8 cellular contexts compared by ENCODE assay signal in genomic region chr7:128530121-128530854, GRCh38. TPM values are rescaled to one million over a fixed set of nuclear protein-coding genes. Genes with fewer than 3 reads are reported as not detected.
DNase-seq lines count a peak whose midpoint lies in the region; ATAC-seq, FAIRE-seq and TF ChIP-seq lines count a peak whose summit lies in the region.
"Not testable (repeated sequence)": the region's sequence is repeated elsewhere in the genome, so short reads cannot be mapped to it uniquely, and the experiment has no call there.

No MANE protein-coding gene starts in this region.

- not testable (repeated sequence) for H3K27me3 ChIP-seq in MG63; bronchial epithelial cell (ENCODE audit: control insufficient read depth, insufficient read depth, low read length)

- H3K27ac ChIP-seq in urinary bladder (ENCODE audit: low read depth): peak overlapping the region; percentile 96

- not testable (repeated sequence) for H3K4me1 ChIP-seq in urinary bladder (ENCODE audit: insufficient read depth)

- FAIRE-seq in bronchial epithelial cell (lab: Jason Lieb, UNC): not testable (repeated sequence)

- ATAC-seq in HG02571 (IDR thresholded peaks at IDR 0.05; ENCODE audit: unreplicated experiment) (peak; percentile 11), sciatic nerve (peak; percentile 1)

- H3K9me3 ChIP-seq in MG63; iPS-18c (ENCODE audit: control insufficient read depth, insufficient read depth, low read length): not testable (repeated sequence)

- H3K4me3 ChIP-seq in GM12875 (ENCODE audit: low read depth, low read length) (peak overlapping the region; percentile 72), MG63 (peak overlapping the region; percentile 44), bronchial epithelial cell (ENCODE audit: low read depth, low read length) (peak overlapping the region; percentile 57), iPS-18c (ENCODE audit: insufficient read depth, low read depth, low read length) (peak overlapping the region; percentile 51), urinary bladder (ENCODE audit: low read depth, low read length) (peak overlapping the region; percentile 77)

- not testable (repeated sequence) for TF ChIP-seq CTCF in GM12875 (IDR thresholded peaks at IDR 0.05; ENCODE audit: borderline replicate concordance, insufficient read depth, low read depth, low read length); bronchial epithelial cell (IDR thresholded peaks at IDR 0.05; ENCODE audit: insufficient read depth, low read length, severe bottlenecking)

- H3K36me3 ChIP-seq in MG63; bronchial epithelial cell (ENCODE audit: control insufficient read depth, insufficient read depth, low read length); urinary bladder (ENCODE audit: insufficient read depth): not testable (repeated sequence)

- 3% methylated on average over 50 of the region's 50 CpGs for WGBS in urinary bladder

- intact Hi-C loops in sciatic nerve (cut with DNase I): not testable (repeated sequence)

- not testable (repeated sequence) for DNase-seq in MG63; bronchial epithelial cell (ENCODE audit: low read depth); sciatic nerve (ENCODE audit: low spot score)
- DNase-seq in activated CD4-positive, alpha-beta T cell treated with anti-CD3 and anti-CD28 coated beads for 4 hours: peak; percentile 29 to 48

RNA-seq across cellular contexts. Expression of gene METTL2B, which starts 53.7 kb away (rescaled TPM):
- 17.2 and 19.1 TPM in 2 replicates for total RNA-seq in MG63 (2014; rRNA removed; shearing (Covaris generic); ENCODE audit: low replicate concordance)
- total RNA-seq in bronchial epithelial cell (34.2 and 38.3 TPM in 2 replicates), sciatic nerve (23.3 TPM), urinary bladder (32.5 TPM)
- 12.1 TPM for polyA plus RNA-seq in urinary bladder
